9 cellular contexts compared by ENCODE assay signal in genomic region chr6:134464690-134465411, GRCh38.
A peak's percentile ranks its signal among the peaks of the same experiment; 100 is the strongest.
DNase-seq lines count a peak whose midpoint lies in the region; ATAC-seq and TF ChIP-seq lines count a peak whose summit lies in the region.
"Had no signal": no experiment of that assay in that cellular context is flagged by ENCODE, and none has a peak within 500 bp of the region (broad histone marks: within the 10 kb centered on the region; RNA-seq: fewer than 3 reads in every experiment).

No MANE protein-coding gene starts in this region.

- H3K36me3 Mint-ChIP-seq in type B pancreatic cell = no peaks in the 10 kb centered on the region

- H3K27ac ChIP-seq in SK-N-SH (ENCODE audit: low read depth in 2 of 2, low read length in 1 of 2) = peak overlapping the region in 1 of 2 experiments; percentile 83; a peak in 3 of 4 replicates

- no peak overlapping the region for H3K4me3 ChIP-seq in SK-N-SH (ENCODE audit: low read depth in 2 of 2, low read length in 1 of 2)

- no peaks in the 10 kb centered on the region for H4K20me1 ChIP-seq in SK-N-SH (ENCODE audit: insufficient read depth)

- no peak for TF ChIP-seq EP300 in SK-N-SH (IDR thresholded peaks at IDR 0.05; ENCODE audit: borderline replicate concordance in 1 of 2, low read depth in 1 of 2, low read length in 1 of 2)

- DNase-seq in HT1080 (ENCODE audit: low read depth) = peak; percentile 82
- DNase-seq in SK-N-SH = no peak
- DNase-seq in myocyte (ENCODE audit: low read depth) = peak; percentile 95
- DNase-seq in type B pancreatic cell (ENCODE audit: extremely low spot score, unreplicated experiment) = no peak
- no peak for DNase-seq in NCI-H2196 (lab: John Stamatoyannopoulos, UW; ENCODE audit: unreplicated experiment)
- DNase-seq in amniotic stem cell (lab: John Stamatoyannopoulos, UW) = no peak
- DNase-seq in LoVo (ENCODE audit: low spot score) = no peak

- TF ChIP-seq POLR2A in GM18505 (IDR thresholded peaks at IDR 0.05; ENCODE audit: borderline replicate concordance, extremely low read depth, insufficient read depth, insufficient read length) = no peak

- H3K9me3 ChIP-seq in SK-N-SH = no peaks in the 10 kb centered on the region

- H3K4me2 ChIP-seq in SK-N-SH = no peak overlapping the region

- no peak overlapping the region for H2AFZ ChIP-seq in SK-N-SH (ENCODE audit: low read depth)

- H3K27me3 ChIP-seq in SK-N-SH (ENCODE audit: insufficient read depth) = no peaks in the 10 kb centered on the region

- TF ChIP-seq CTCF in SK-N-SH (IDR thresholded peaks at IDR 0.05) (no peak), type B pancreatic cell (conservative IDR thresholded peaks at IDR 0.05) (no peak)

- 65% methylated on average over 9 of the region's 9 CpGs for WGBS in SK-N-SH (ENCODE audit: low lambda C conversion rate)

- no peak overlapping the region for H3K27ac Mint-ChIP-seq in type B pancreatic cell
- H3K27ac Mint-ChIP-seq: activated naive CD4-positive, alpha-beta T cell treated with anti-CD3 and anti-CD28 coated beads, Interleukin-2, amount 50 U/mL, for 24 hours had no signal

- no peaks in the 10 kb centered on the region for H3K27me3 Mint-ChIP-seq in type B pancreatic cell
- H3K27me3 Mint-ChIP-seq: activated naive CD4-positive, alpha-beta T cell treated with anti-CD3 and anti-CD28 coated beads, Interleukin-2, amount 50 U/mL, for 24 hours had no signal

- no peak overlapping the region for H3K4me3 Mint-ChIP-seq in type B pancreatic cell
- H3K4me3 Mint-ChIP-seq: activated naive CD4-positive, alpha-beta T cell treated with anti-CD3 and anti-CD28 coated beads, Interleukin-2, amount 50 U/mL, for 24 hours had no signal

- CTCF ChIA-PET in SK-N-SH (lab: Yijun Ruan, JAX) = interaction anchor here (0.7 to 0.9 kb wide), 2 partner anchors 176 to 527 kb away, joined by 3 read pairs; no protein-coding TSS in a partner anchor

- TF ChIP-seq RAD21 in SK-N-SH (IDR thresholded peaks at IDR 0.05; ENCODE audit: low read length) = no peak

- H3K9me2 ChIP-seq in SK-N-SH = no peaks in the 10 kb centered on the region

- H3K36me3 ChIP-seq in SK-N-SH (replicated peaks in 1 of 2; ENCODE audit: control insufficient read depth in 1 of 2, insufficient read depth in 2 of 2, low read length in 1 of 2) = no peaks in the 10 kb centered on the region

- peaks cover 21% of the 10 kb centered on the region for H3F3A ChIP-seq in SK-N-SH (replicated peaks; ENCODE audit: insufficient read depth)

- peak; percentile 77 for ATAC-seq in GM18505 (IDR thresholded peaks at IDR 0.05; ENCODE audit: unreplicated experiment)

- no peaks in the 10 kb centered on the region for H3K9me3 Mint-ChIP-seq in type B pancreatic cell
- H3K9me3 Mint-ChIP-seq: activated naive CD4-positive, alpha-beta T cell treated with anti-CD3 and anti-CD28 coated beads, Interleukin-2, amount 50 U/mL, for 24 hours had no signal

- H3K4me1 ChIP-seq in SK-N-SH (ENCODE audit: control insufficient read depth in 1 of 2, insufficient read depth in 2 of 2, low read depth in 1 of 2, low read length in 1 of 2) = peaks cover 3 to 6% of the 10 kb centered on the region in 2 experiments; a peak in 3 of 4 replicates

- H3K4me1 Mint-ChIP-seq in type B pancreatic cell (ENCODE audit: unreplicated experiment) = peaks cover 29% of the 10 kb centered on the region

- POLR2A ChIA-PET in SK-N-SH (lab: Yijun Ruan, JAX) = no interaction called here

- peak overlapping the region; percentile 48; the same call in 1 of the 2 replicates for H3K9ac ChIP-seq in SK-N-SH

- H3K79me2 ChIP-seq in SK-N-SH (ENCODE audit: insufficient read depth) = no peaks in the 10 kb centered on the region

TF ChIP-seq in SK-N-SH, 30 proteins besides CTCF, POLR2A, EP300 and RAD21:
- peak; percentile 47; the same call in 1 of the 2 replicates for TF ChIP-seq TCF12 (IDR thresholded peaks at IDR 0.05)
- TF ChIP-seq MEF2A (IDR thresholded peaks at IDR 0.05; ENCODE audit: borderline replicate concordance, low read depth) = peak; percentile 75; the same call in 1 of the 2 replicates
- TF ChIP-seq RXRA (IDR thresholded peaks at IDR 0.05; ENCODE audit: borderline replicate concordance, low read depth) = no peak

Comparison
In these comparisons a context has a peak if more than half of its experiments do, and no peak if none do; other contexts are left out.
1. DNase-seq: peak in HT1080 (single experiment) and myocyte (single experiment); none in SK-N-SH (single experiment), type B pancreatic cell (single experiment), NCI-H2196 (single experiment), amniotic stem cell (single experiment) and LoVo (single experiment).